Comparison of ENCODE assay signal across 1 cellular context in the genomic region with DNA sequence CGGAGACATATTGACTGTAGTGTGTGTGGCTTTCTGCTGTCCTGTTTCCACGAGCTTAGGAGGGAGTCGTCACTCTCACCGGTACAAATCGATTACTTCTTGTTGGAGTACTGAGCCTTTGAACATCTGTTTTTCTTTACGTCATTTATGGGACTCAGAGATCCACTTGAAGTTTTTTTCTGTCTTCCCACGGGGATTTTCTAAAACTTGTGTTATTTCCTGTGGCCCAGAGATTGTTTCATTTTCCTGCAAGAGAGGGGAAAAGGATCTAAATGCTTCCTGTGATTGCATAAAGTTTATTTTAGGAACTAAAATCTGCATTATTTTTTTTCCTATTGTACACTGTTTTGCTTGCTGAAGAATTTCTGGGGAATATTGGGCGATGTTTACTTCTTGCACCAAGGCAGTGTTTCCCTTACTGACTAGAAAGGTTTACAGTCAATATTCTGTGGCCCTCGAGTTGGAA.
TF ChIP-seq lines count a peak whose summit lies in the region.

No MANE protein-coding gene starts in this region.

TF ChIP-seq in HepG2, 621 proteins besides CTCF, POLR2A, EP300 and RAD21 (continued from another document and continues in another):
- TF ChIP-seq, protein P1, sequence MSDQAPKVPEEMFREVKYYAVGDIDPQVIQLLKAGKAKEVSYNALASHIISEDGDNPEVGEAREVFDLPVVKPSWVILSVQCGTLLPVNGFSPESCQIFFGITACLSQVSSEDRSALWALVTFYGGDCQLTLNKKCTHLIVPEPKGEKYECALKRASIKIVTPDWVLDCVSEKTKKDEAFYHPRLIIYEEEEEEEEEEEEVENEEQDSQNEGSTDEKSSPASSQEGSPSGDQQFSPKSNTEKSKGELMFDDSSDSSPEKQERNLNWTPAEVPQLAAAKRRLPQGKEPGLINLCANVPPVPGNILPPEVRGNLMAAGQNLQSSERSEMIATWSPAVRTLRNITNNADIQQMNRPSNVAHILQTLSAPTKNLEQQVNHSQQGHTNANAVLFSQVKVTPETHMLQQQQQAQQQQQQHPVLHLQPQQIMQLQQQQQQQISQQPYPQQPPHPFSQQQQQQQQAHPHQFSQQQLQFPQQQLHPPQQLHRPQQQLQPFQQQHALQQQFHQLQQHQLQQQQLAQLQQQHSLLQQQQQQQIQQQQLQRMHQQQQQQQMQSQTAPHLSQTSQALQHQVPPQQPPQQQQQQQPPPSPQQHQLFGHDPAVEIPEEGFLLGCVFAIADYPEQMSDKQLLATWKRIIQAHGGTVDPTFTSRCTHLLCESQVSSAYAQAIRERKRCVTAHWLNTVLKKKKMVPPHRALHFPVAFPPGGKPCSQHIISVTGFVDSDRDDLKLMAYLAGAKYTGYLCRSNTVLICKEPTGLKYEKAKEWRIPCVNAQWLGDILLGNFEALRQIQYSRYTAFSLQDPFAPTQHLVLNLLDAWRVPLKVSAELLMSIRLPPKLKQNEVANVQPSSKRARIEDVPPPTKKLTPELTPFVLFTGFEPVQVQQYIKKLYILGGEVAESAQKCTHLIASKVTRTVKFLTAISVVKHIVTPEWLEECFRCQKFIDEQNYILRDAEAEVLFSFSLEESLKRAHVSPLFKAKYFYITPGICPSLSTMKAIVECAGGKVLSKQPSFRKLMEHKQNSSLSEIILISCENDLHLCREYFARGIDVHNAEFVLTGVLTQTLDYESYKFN (CRISPR knock-in tag; conservative IDR thresholded peaks at IDR 0.05), result 0 out of 2 replicates have a peak, but pooled peaks have one; percentile 32
- TF ChIP-seq ZMAT3 (CRISPR knock-in tag; conservative IDR thresholded peaks at IDR 0.05) (no peak), MIER2 (CRISPR knock-in tag; IDR thresholded peaks at IDR 0.05) (no peak), FOXP1 (IDR thresholded peaks at IDR 0.05) (no peak), FOXP1 (CRISPR knock-in tag; IDR thresholded peaks at IDR 0.05) (peak; percentile 48), ZNF552 (CRISPR knock-in tag; IDR thresholded peaks at IDR 0.05; ENCODE audit: borderline replicate concordance) (no peak), ZNF205 (CRISPR knock-in tag; IDR thresholded peaks at IDR 0.05) (peak; percentile 84), NFYC (CRISPR knock-in tag; IDR thresholded peaks at IDR 0.05) (no peak), TBP (CRISPR knock-in tag; IDR thresholded peaks at IDR 0.05) (no peak), HES4 (CRISPR knock-in tag; IDR thresholded peaks at IDR 0.05; ENCODE audit: borderline replicate concordance) (no peak), ZNF83 (CRISPR knock-in tag; IDR thresholded peaks at IDR 0.05; ENCODE audit: borderline replicate concordance) (no peak), ASH2L (IDR thresholded peaks at IDR 0.05; ENCODE audit: insufficient read length, low read depth, low read length) (no peak), SOX6 (IDR thresholded peaks at IDR 0.05) (no peak), SOX6 (CRISPR knock-in tag; IDR thresholded peaks at IDR 0.05) (no peak), MAZ (IDR thresholded peaks at IDR 0.05; ENCODE audit: borderline replicate concordance, low read depth, low read length) (no peak), MAZ (CRISPR knock-in tag; IDR thresholded peaks at IDR 0.05; ENCODE audit: low read depth) (no peak), TP53 (CRISPR knock-in tag; conservative IDR thresholded peaks at IDR 0.05) (no peak), ZNF75D (CRISPR knock-in tag; IDR thresholded peaks at IDR 0.05; ENCODE audit: borderline replicate concordance) (no peak), ZNF337 (CRISPR knock-in tag; IDR thresholded peaks at IDR 0.05; ENCODE audit: borderline replicate concordance, low read depth) (no peak), NFE2L1 (CRISPR knock-in tag; IDR thresholded peaks at IDR 0.05; ENCODE audit: borderline replicate concordance) (no peak), DNMT3B (CRISPR knock-in tag; conservative IDR thresholded peaks at IDR 0.05) (no peak), RFXAP (CRISPR knock-in tag; IDR thresholded peaks at IDR 0.05; ENCODE audit: borderline replicate concordance) (no peak), GATAD1 (CRISPR knock-in tag; IDR thresholded peaks at IDR 0.05) (no peak), ZNF879 (CRISPR knock-in tag; IDR thresholded peaks at IDR 0.05) (no peak), ZFX (CRISPR knock-in tag; IDR thresholded peaks at IDR 0.05; ENCODE audit: low read depth) (no peak), PRMT3 (CRISPR knock-in tag; IDR thresholded peaks at IDR 0.05; ENCODE audit: borderline replicate concordance, low read depth) (no peak), ELF3 (CRISPR knock-in tag; IDR thresholded peaks at IDR 0.05) (peak; percentile 18; the same call in 1 of the 2 replicates), NR1H2 (CRISPR knock-in tag; IDR thresholded peaks at IDR 0.05; ENCODE audit: borderline replicate concordance, low read depth) (no peak), ZFYVE20 (CRISPR knock-in tag; IDR thresholded peaks at IDR 0.05; ENCODE audit: borderline replicate concordance, low read depth) (no peak), CENPX (CRISPR knock-in tag; IDR thresholded peaks at IDR 0.05) (no peak), ZNF10 (CRISPR knock-in tag; IDR thresholded peaks at IDR 0.05; ENCODE audit: borderline replicate concordance, low read depth) (no peak), KLF15 (CRISPR knock-in tag; IDR thresholded peaks at IDR 0.05; ENCODE audit: borderline replicate concordance) (no peak), PRPF4 (IDR thresholded peaks at IDR 0.05; ENCODE audit: low read depth, low read length, poor library complexity, severe bottlenecking) (no peak), ZZZ3 (CRISPR knock-in tag; IDR thresholded peaks at IDR 0.05; ENCODE audit: borderline replicate concordance) (no peak), PHF21A (CRISPR knock-in tag; IDR thresholded peaks at IDR 0.05) (0 out of 2 replicates have a peak, but pooled peaks have one; percentile 8), ZNF562 (CRISPR knock-in tag; IDR thresholded peaks at IDR 0.05; ENCODE audit: borderline replicate concordance) (no peak)
- TF ChIP-seq, protein P2, sequence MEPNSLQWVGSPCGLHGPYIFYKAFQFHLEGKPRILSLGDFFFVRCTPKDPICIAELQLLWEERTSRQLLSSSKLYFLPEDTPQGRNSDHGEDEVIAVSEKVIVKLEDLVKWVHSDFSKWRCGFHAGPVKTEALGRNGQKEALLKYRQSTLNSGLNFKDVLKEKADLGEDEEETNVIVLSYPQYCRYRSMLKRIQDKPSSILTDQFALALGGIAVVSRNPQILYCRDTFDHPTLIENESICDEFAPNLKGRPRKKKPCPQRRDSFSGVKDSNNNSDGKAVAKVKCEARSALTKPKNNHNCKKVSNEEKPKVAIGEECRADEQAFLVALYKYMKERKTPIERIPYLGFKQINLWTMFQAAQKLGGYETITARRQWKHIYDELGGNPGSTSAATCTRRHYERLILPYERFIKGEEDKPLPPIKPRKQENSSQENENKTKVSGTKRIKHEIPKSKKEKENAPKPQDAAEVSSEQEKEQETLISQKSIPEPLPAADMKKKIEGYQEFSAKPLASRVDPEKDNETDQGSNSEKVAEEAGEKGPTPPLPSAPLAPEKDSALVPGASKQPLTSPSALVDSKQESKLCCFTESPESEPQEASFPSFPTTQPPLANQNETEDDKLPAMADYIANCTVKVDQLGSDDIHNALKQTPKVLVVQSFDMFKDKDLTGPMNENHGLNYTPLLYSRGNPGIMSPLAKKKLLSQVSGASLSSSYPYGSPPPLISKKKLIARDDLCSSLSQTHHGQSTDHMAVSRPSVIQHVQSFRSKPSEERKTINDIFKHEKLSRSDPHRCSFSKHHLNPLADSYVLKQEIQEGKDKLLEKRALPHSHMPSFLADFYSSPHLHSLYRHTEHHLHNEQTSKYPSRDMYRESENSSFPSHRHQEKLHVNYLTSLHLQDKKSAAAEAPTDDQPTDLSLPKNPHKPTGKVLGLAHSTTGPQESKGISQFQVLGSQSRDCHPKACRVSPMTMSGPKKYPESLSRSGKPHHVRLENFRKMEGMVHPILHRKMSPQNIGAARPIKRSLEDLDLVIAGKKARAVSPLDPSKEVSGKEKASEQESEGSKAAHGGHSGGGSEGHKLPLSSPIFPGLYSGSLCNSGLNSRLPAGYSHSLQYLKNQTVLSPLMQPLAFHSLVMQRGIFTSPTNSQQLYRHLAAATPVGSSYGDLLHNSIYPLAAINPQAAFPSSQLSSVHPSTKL (CRISPR knock-in tag; IDR thresholded peaks at IDR 0.05), result 0 out of 2 replicates have a peak, but pooled peaks have one; percentile 19
- TF ChIP-seq, protein P3, sequence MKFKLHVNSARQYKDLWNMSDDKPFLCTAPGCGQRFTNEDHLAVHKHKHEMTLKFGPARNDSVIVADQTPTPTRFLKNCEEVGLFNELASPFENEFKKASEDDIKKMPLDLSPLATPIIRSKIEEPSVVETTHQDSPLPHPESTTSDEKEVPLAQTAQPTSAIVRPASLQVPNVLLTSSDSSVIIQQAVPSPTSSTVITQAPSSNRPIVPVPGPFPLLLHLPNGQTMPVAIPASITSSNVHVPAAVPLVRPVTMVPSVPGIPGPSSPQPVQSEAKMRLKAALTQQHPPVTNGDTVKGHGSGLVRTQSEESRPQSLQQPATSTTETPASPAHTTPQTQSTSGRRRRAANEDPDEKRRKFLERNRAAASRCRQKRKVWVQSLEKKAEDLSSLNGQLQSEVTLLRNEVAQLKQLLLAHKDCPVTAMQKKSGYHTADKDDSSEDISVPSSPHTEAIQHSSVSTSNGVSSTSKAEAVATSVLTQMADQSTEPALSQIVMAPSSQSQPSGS (CRISPR knock-in tag; IDR thresholded peaks at IDR 0.05), result peak; percentile 43; the same call in 1 of the 2 replicates
- TF ChIP-seq, protein P4, sequence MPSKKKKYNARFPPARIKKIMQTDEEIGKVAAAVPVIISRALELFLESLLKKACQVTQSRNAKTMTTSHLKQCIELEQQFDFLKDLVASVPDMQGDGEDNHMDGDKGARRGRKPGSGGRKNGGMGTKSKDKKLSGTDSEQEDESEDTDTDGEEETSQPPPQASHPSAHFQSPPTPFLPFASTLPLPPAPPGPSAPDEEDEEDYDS (CRISPR knock-in tag; IDR thresholded peaks at IDR 0.05), result no peak
- TF ChIP-seq, protein P5, sequence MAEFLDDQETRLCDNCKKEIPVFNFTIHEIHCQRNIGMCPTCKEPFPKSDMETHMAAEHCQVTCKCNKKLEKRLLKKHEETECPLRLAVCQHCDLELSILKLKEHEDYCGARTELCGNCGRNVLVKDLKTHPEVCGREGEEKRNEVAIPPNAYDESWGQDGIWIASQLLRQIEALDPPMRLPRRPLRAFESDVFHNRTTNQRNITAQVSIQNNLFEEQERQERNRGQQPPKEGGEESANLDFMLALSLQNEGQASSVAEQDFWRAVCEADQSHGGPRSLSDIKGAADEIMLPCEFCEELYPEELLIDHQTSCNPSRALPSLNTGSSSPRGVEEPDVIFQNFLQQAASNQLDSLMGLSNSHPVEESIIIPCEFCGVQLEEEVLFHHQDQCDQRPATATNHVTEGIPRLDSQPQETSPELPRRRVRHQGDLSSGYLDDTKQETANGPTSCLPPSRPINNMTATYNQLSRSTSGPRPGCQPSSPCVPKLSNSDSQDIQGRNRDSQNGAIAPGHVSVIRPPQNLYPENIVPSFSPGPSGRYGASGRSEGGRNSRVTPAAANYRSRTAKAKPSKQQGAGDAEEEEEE (CRISPR knock-in tag; IDR thresholded peaks at IDR 0.05; ENCODE audit: borderline replicate concordance), result no peak
- TF ChIP-seq, protein P6, sequence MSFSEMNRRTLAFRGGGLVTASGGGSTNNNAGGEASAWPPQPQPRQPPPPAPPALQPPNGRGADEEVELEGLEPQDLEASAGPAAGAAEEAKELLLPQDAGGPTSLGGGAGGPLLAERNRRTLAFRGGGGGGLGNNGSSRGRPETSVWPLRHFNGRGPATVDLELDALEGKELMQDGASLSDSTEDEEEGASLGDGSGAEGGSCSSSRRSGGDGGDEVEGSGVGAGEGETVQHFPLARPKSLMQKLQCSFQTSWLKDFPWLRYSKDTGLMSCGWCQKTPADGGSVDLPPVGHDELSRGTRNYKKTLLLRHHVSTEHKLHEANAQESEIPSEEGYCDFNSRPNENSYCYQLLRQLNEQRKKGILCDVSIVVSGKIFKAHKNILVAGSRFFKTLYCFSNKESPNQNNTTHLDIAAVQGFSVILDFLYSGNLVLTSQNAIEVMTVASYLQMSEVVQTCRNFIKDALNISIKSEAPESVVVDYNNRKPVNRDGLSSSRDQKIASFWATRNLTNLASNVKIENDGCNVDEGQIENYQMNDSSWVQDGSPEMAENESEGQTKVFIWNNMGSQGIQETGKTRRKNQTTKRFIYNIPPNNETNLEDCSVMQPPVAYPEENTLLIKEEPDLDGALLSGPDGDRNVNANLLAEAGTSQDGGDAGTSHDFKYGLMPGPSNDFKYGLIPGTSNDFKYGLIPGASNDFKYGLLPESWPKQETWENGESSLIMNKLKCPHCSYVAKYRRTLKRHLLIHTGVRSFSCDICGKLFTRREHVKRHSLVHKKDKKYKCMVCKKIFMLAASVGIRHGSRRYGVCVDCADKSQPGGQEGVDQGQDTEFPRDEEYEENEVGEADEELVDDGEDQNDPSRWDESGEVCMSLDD (CRISPR knock-in tag; IDR thresholded peaks at IDR 0.05; ENCODE audit: borderline replicate concordance), result no peak
